In the genomic region with DNA sequence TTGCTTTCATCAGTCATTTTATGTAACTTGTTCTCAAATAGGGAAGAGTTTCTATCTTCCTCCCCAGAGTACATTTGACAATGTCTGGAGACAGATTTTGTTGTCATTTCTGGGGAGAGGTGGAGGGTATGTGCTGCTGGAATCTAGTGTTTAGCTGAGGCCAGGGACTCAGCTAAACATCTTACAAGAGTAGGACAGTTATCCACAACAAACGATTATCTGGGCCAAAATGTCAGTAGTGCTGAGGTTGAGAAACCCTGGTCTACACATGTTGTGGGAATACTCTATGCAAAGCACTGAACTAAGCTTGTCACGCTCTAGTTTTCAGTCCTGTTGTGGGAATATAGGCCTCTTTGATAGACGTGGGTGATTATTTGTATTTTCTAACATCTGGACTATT, we compare ENCODE assay signal across 1 cellular context.
TF ChIP-seq lines count a peak whose summit lies in the region.

No MANE protein-coding gene starts in this region.

TF ChIP-seq in GM23338, 12 proteins besides CTCF, POLR2A, EP300 and RAD21:
- TF ChIP-seq, protein P1, sequence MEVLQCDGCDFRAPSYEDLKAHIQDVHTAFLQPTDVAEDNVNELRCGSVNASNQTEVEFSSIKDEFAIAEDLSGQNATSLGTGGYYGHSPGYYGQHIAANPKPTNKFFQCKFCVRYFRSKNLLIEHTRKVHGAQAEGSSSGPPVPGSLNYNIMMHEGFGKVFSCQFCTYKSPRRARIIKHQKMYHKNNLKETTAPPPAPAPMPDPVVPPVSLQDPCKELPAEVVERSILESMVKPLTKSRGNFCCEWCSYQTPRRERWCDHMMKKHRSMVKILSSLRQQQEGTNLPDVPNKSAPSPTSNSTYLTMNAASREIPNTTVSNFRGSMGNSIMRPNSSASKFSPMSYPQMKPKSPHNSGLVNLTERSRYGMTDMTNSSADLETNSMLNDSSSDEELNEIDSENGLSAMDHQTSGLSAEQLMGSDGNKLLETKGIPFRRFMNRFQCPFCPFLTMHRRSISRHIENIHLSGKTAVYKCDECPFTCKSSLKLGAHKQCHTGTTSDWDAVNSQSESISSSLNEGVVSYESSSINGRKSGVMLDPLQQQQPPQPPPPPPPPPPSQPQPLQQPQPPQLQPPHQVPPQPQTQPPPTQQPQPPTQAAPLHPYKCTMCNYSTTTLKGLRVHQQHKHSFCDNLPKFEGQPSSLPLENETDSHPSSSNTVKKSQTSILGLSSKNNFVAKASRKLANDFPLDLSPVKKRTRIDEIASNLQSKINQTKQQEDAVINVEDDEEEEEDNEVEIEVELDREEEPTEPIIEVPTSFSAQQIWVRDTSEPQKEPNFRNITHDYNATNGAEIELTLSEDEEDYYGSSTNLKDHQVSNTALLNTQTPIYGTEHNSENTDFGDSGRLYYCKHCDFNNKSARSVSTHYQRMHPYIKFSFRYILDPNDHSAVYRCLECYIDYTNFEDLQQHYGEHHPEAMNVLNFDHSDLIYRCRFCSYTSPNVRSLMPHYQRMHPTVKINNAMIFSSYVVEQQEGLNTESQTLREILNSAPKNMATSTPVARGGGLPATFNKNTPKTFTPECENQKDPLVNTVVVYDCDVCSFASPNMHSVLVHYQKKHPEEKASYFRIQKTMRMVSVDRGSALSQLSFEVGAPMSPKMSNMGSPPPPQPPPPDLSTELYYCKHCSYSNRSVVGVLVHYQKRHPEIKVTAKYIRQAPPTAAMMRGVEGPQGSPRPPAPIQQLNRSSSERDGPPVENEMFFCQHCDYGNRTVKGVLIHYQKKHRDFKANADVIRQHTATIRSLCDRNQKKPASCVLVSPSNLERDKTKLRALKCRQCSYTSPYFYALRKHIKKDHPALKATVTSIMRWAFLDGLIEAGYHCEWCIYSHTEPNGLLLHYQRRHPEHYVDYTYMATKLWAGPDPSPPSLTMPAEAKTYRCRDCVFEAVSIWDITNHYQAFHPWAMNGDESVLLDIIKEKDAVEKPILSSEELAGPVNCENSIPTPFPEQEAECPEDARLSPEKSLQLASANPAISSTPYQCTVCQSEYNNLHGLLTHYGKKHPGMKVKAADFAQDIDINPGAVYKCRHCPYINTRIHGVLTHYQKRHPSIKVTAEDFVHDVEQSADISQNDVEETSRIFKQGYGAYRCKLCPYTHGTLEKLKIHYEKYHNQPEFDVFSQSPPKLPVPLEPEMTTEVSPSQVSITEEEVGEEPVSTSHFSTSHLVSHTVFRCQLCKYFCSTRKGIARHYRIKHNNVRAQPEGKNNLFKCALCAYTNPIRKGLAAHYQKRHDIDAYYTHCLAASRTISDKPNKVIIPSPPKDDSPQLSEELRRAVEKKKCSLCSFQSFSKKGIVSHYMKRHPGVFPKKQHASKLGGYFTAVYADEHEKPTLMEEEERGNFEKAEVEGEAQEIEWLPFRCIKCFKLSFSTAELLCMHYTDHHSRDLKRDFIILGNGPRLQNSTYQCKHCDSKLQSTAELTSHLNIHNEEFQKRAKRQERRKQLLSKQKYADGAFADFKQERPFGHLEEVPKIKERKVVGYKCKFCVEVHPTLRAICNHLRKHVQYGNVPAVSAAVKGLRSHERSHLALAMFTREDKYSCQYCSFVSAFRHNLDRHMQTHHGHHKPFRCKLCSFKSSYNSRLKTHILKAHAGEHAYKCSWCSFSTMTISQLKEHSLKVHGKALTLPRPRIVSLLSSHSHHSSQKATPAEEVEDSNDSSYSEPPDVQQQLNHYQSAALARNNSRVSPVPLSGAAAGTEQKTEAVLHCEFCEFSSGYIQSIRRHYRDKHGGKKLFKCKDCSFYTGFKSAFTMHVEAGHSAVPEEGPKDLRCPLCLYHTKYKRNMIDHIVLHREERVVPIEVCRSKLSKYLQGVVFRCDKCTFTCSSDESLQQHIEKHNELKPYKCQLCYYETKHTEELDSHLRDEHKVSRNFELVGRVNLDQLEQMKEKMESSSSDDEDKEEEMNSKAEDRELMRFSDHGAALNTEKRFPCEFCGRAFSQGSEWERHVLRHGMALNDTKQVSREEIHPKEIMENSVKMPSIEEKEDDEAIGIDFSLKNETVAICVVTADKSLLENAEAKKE (CRISPR knock-in tag; IDR thresholded peaks at IDR 0.05) = no peak
- no peak for TF ChIP-seq JUNB (IDR thresholded peaks at IDR 0.05; ENCODE audit: unreplicated experiment)
- no peak for TF ChIP-seq ZNF331 (CRISPR knock-in tag; IDR thresholded peaks at IDR 0.05; ENCODE audit: low read depth)
- TF ChIP-seq EZH2phosphoT487 (IDR thresholded peaks at IDR 0.05; ENCODE audit: unreplicated experiment) = no peak
- TF ChIP-seq CREB1 (CRISPR knock-in tag; IDR thresholded peaks at IDR 0.05; ENCODE audit: low read depth) = no peak
- TF ChIP-seq ZNF114 (CRISPR knock-in tag; IDR thresholded peaks at IDR 0.05) = no peak
- no peak for TF ChIP-seq STAT1 (IDR thresholded peaks at IDR 0.05; ENCODE audit: unreplicated experiment)
